2 cellular contexts compared by ENCODE assay signal in genomic region chr19:10416083-10416379, GRCh38.
TF ChIP-seq lines count a peak whose summit lies in the region.

No MANE protein-coding gene starts in this region.

TF ChIP-seq in SK-N-SH, 30 proteins besides CTCF, POLR2A, EP300 and RAD21 (continued from another document):
- TF ChIP-seq, protein P1, sequence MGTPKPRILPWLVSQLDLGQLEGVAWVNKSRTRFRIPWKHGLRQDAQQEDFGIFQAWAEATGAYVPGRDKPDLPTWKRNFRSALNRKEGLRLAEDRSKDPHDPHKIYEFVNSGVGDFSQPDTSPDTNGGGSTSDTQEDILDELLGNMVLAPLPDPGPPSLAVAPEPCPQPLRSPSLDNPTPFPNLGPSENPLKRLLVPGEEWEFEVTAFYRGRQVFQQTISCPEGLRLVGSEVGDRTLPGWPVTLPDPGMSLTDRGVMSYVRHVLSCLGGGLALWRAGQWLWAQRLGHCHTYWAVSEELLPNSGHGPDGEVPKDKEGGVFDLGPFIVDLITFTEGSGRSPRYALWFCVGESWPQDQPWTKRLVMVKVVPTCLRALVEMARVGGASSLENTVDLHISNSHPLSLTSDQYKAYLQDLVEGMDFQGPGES (IDR thresholded peaks at IDR 0.05; ENCODE audit: low read depth, low read length): no peak
- TF ChIP-seq NFIC (IDR thresholded peaks at IDR 0.05; ENCODE audit: borderline replicate concordance): no peak
- TF ChIP-seq, protein P2, sequence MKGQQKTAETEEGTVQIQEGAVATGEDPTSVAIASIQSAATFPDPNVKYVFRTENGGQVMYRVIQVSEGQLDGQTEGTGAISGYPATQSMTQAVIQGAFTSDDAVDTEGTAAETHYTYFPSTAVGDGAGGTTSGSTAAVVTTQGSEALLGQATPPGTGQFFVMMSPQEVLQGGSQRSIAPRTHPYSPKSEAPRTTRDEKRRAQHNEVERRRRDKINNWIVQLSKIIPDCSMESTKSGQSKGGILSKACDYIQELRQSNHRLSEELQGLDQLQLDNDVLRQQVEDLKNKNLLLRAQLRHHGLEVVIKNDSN (IDR thresholded peaks at IDR 0.05; ENCODE audit: borderline replicate concordance, low read depth): no peak
- no peak for TF ChIP-seq GABPA (IDR thresholded peaks at IDR 0.05; ENCODE audit: low read depth)
- TF ChIP-seq EZH2phosphoT487 (IDR thresholded peaks at IDR 0.05; ENCODE audit: borderline replicate concordance, low read depth): no peak
- TF ChIP-seq, protein P3, sequence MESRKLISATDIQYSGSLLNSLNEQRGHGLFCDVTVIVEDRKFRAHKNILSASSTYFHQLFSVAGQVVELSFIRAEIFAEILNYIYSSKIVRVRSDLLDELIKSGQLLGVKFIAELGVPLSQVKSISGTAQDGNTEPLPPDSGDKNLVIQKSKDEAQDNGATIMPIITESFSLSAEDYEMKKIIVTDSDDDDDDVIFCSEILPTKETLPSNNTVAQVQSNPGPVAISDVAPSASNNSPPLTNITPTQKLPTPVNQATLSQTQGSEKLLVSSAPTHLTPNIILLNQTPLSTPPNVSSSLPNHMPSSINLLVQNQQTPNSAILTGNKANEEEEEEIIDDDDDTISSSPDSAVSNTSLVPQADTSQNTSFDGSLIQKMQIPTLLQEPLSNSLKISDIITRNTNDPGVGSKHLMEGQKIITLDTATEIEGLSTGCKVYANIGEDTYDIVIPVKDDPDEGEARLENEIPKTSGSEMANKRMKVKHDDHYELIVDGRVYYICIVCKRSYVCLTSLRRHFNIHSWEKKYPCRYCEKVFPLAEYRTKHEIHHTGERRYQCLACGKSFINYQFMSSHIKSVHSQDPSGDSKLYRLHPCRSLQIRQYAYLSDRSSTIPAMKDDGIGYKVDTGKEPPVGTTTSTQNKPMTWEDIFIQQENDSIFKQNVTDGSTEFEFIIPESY (IDR thresholded peaks at IDR 0.05; ENCODE audit: borderline replicate concordance, low read depth): no peak
- no peak for TF ChIP-seq TCF12 (IDR thresholded peaks at IDR 0.05)

TF ChIP-seq in SK-N-SH treated with all-trans-retinoic acid at 6 μM for 48 hours, 23 proteins besides CTCF, POLR2A, EP300 and RAD21 (continued from another document):
- TF ChIP-seq, protein P4, sequence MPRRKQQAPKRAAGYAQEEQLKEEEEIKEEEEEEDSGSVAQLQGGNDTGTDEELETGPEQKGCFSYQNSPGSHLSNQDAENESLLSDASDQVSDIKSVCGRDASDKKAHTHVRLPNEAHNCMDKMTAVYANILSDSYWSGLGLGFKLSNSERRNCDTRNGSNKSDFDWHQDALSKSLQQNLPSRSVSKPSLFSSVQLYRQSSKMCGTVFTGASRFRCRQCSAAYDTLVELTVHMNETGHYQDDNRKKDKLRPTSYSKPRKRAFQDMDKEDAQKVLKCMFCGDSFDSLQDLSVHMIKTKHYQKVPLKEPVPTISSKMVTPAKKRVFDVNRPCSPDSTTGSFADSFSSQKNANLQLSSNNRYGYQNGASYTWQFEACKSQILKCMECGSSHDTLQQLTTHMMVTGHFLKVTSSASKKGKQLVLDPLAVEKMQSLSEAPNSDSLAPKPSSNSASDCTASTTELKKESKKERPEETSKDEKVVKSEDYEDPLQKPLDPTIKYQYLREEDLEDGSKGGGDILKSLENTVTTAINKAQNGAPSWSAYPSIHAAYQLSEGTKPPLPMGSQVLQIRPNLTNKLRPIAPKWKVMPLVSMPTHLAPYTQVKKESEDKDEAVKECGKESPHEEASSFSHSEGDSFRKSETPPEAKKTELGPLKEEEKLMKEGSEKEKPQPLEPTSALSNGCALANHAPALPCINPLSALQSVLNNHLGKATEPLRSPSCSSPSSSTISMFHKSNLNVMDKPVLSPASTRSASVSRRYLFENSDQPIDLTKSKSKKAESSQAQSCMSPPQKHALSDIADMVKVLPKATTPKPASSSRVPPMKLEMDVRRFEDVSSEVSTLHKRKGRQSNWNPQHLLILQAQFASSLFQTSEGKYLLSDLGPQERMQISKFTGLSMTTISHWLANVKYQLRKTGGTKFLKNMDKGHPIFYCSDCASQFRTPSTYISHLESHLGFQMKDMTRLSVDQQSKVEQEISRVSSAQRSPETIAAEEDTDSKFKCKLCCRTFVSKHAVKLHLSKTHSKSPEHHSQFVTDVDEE (CRISPR knock-in tag; IDR thresholded peaks at IDR 0.05): no peak
- TF ChIP-seq CSDC2 (CRISPR knock-in tag; IDR thresholded peaks at IDR 0.05) (no peak), ZC3H10 (CRISPR knock-in tag; IDR thresholded peaks at IDR 0.05) (no peak), TCF4 (CRISPR knock-in tag; IDR thresholded peaks at IDR 0.05; ENCODE audit: borderline replicate concordance) (no peak), ESRRG (CRISPR knock-in tag; IDR thresholded peaks at IDR 0.05) (no peak), ZNF8 (CRISPR knock-in tag; IDR thresholded peaks at IDR 0.05) (no peak), GLIS3 (CRISPR knock-in tag; IDR thresholded peaks at IDR 0.05) (no peak), RARB (CRISPR knock-in tag; IDR thresholded peaks at IDR 0.05) (no peak), PPARA (CRISPR knock-in tag; IDR thresholded peaks at IDR 0.05; ENCODE audit: borderline replicate concordance) (no peak)
